Comparison of ENCODE assay signal across 21 cellular contexts in the genomic region with DNA sequence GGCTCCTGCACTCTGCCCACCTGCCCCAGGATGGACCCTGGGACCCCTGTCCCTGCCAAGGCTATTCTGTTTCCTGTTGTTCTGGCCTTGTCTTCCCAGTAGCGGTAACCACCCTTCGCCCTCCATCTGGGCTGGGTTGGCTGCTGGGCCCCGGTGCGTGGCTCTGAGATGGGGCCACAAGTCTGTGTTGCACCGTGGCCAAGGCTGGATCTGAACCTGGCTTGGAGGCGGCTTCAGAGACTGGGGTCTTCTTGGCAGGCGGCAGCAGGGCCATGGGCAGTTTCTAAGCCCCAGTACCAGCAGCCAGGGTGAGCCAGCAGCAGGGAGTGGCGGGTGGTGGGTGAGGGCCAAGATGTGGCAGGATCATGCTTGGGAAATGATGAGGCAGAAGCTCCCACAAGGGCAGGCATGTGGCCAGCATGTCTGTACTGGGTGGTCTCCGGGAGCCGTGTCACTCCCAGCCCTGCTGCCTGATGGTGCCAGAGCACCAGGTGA. TPM values are rescaled to one million over a fixed set of nuclear protein-coding genes. Genes with fewer than 3 reads are reported as not detected.
A peak's percentile ranks its signal among the peaks of the same experiment; 100 is the strongest.
DNase-seq lines count a peak whose midpoint lies in the region; ATAC-seq, FAIRE-seq and TF ChIP-seq lines count a peak whose summit lies in the region.
"Had no signal": no experiment of that assay in that cellular context is flagged by ENCODE, and none has a peak within 500 bp of the region (broad histone marks: within the 10 kb centered on the region; RNA-seq: fewer than 3 reads in every experiment).

No MANE protein-coding gene starts in this region.

- no peak for TF ChIP-seq POLR2A in body of pancreas (IDR thresholded peaks at IDR 0.05)

- H4K20me1 ChIP-seq in BLaER1 = peaks cover 100% of the 10 kb centered on the region

- peak overlapping the region; percentile 60 for H3K4me2 ChIP-seq in BLaER1

- DNase-seq in fibroblast of peridontal ligament (ENCODE audit: extremely low read depth) (peak; percentile 21), psoas muscle (peak in 1 of 2 donors; percentile 45), body of pancreas (no peak), mesenteric fat pad (ENCODE audit: low spot score) (no peak), GDM1 (lab: John Stamatoyannopoulos, UW) (no peak), HTR-8/SVneo (ENCODE audit: insufficient read length, low spot score) (no peak)
- DNase-seq: ACHN; activated CD4-positive, alpha-beta T cell treated with anti-CD3 and anti-CD28 coated beads, Interleukin-2, amount 50 U/mL, for 4 hours; activated naive CD4-positive, alpha-beta T cell; amniotic stem cell; central memory CD4-positive, alpha-beta T cell; DND-41; effector CD4-positive, alpha-beta T cell; heart right ventricle; lower lobe of right lung; naive B cell; NCI-H1417; NCI-H748 treated with DMSO at 0.1 percent for 48 hours; SHP77 treated with DMSO at 0.1 percent for 48 hours had no signal

- peaks cover 87% of the 10 kb centered on the region for H3K36me3 ChIP-seq in BLaER1
- H3K36me3 ChIP-seq in HUES6 (ENCODE audit: control insufficient read depth, insufficient read depth, low read length) = peaks cover 36% of the 10 kb centered on the region
- peaks cover 0 to 45% of the 10 kb centered on the region in 2 donors for H3K36me3 ChIP-seq in psoas muscle (ENCODE audit: insufficient read depth in 1 of 2, low read depth in 1 of 2)
- H3K36me3 ChIP-seq in body of pancreas (replicated peaks in 1 of 2; ENCODE audit: insufficient read depth in 1 of 2, low read depth in 2 of 2) = peaks cover 0 to 5% of the 10 kb centered on the region in 2 donors

- WGBS in psoas muscle, 3 donors = 46 to 54% (median 49%) methylated on average over 10 of the region's 10 CpGs
- WGBS in body of pancreas, 2 donors = 64 to 65% methylated on average over 10 of the region's 10 CpGs

- H3K4me1 ChIP-seq in BLaER1 (peaks cover 98% of the 10 kb centered on the region), HUES6 (ENCODE audit: control insufficient read depth, insufficient read depth, low read length) (no peaks in the 10 kb centered on the region), psoas muscle (peaks cover 37% of the 10 kb centered on the region), body of pancreas (peaks cover 17% of the 10 kb centered on the region)

- no peaks in the 10 kb centered on the region for H3K27me3 ChIP-seq in BLaER1
- no peaks in the 10 kb centered on the region for H3K27me3 ChIP-seq in HUES6 (ENCODE audit: control insufficient read depth, insufficient read depth, low read length)
- no peaks in the 10 kb centered on the region for H3K27me3 ChIP-seq in psoas muscle (ENCODE audit: insufficient read depth in 3 of 3, low read length in 2 of 3)
- H3K27me3 ChIP-seq in body of pancreas = no peaks in the 10 kb centered on the region
- H3K27me3 ChIP-seq: heart right ventricle had no signal

- TF ChIP-seq CTCF in psoas muscle (IDR thresholded peaks at IDR 0.05) (no peak), body of pancreas (IDR thresholded peaks at IDR 0.05) (no peak)

- ATAC-seq in psoas muscle = peak; percentile 8 to 61 (median 37)
- no peak for ATAC-seq in body of pancreas
- ATAC-seq: heart right ventricle, lower lobe of right lung had no signal

- H3K4me3 ChIP-seq in BLaER1 (no peak overlapping the region), HUES6 (ENCODE audit: low read depth, low read length) (no peak overlapping the region), psoas muscle (no peak overlapping the region), body of pancreas (no peak overlapping the region)
- H3K4me3 ChIP-seq: heart right ventricle, lower lobe of right lung had no signal

- H3K27ac ChIP-seq in BLaER1 (peak overlapping the region; percentile 76), HUES6 (ENCODE audit: low read depth, low read length) (0 out of 2 replicates have a peak overlapping the region, but pooled peaks have one; percentile 3), psoas muscle (peak overlapping the region; percentile 64), body of pancreas (no peak overlapping the region)
- H3K27ac ChIP-seq: lower lobe of right lung had no signal

- no peak for FAIRE-seq in HTR-8/SVneo (lab: Jason Lieb, UNC)

- intact Hi-C loops in psoas muscle (cut with DNase I) = loop anchor here in 1 of 2 donors (10.0 kb wide), 1 partner anchor 908 kb away; no protein-coding TSS in a partner anchor
- intact Hi-C loops in body of pancreas (cut with DNase I) = no loop called here

- H3K9ac ChIP-seq in BLaER1 (peak overlapping the region; percentile 53), HUES6 (ENCODE audit: low read length) (no peak overlapping the region)

- no peaks in the 10 kb centered on the region for H3K9me3 ChIP-seq in BLaER1
- H3K9me3 ChIP-seq in HUES6 (ENCODE audit: control insufficient read depth, insufficient read depth, low read depth, low read length) = peaks cover 82% of the 10 kb centered on the region; the same call in 1 of the 2 replicates
- no peaks in the 10 kb centered on the region for H3K9me3 ChIP-seq in psoas muscle
- no peaks in the 10 kb centered on the region for H3K9me3 ChIP-seq in body of pancreas
- H3K9me3 ChIP-seq: heart right ventricle, lower lobe of right lung had no signal

RNA-seq across cellular contexts. Expression of a gene that starts 12.6 kb away (rescaled TPM):
- total RNA-seq in psoas muscle = 100 to 1,000 TPM in 2 of 4 donors, 10 to 100 TPM in 2; 64.4 to 126 (median 107) TPM
- 100 to 1,000 TPM in 2 of 3 donors, 10 to 100 TPM in 1; 86.3 to 229 (median 146) TPM for polyA plus RNA-seq in psoas muscle
- 10 to 100 TPM; 15.3 to 48.1 TPM for total RNA-seq in body of pancreas
- total RNA-seq in mesenteric fat pad = 103 TPM

RNA-seq across cellular contexts. Expression of a gene that starts 43.9 kb away (rescaled TPM):
- total RNA-seq in psoas muscle (10 to 100 TPM; 21.6 to 48.0 (median 24.5) TPM), body of pancreas (1 to 10 TPM; 2.6 to 7.0 TPM), mesenteric fat pad (17.4 TPM)
- 10 to 100 TPM in 2 of 3 donors, 1 to 10 TPM in 1; 4.7 to 15.1 (median 10.5) TPM for polyA plus RNA-seq in psoas muscle

Comparison
In these comparisons a context has a peak if more than half of its experiments do, and no peak if none do; other contexts are left out.
1. H3K27ac ChIP-seq: peak in BLaER1 (single experiment), HUES6 (single experiment) and psoas muscle (single experiment); none in body of pancreas (0 of 4).